In the genomic region with DNA sequence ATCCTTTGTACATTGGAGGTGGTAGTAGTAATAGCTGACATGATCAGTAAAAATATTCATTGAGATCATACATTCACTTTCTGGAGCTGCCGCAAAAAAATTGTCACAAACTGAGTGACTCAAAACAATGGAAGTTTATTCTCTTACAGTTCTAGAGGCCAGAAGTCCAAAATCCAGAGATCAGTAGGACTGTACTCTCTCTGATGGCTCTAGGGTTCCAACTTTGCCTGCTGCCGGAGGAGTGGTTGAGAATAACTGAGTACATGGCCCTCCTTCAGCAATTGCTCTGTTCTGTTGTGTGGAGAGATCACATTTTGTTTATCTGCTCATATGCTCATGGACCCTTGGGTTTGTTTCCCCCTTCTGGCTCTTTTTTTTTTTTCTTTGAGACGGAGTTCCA, we compare ENCODE assay signal across 28 cellular contexts.
"Had no signal": no experiment of that assay in that cellular context is flagged by ENCODE, and none has a peak within 500 bp of the region (broad histone marks: within the 10 kb centered on the region; RNA-seq: fewer than 3 reads in every experiment).

No MANE protein-coding gene starts in this region.

- H3K79me2 ChIP-seq: parathyroid adenoma had no signal

- H3K36me3 ChIP-seq: neural progenitor cell, ovary, suprapubic skin, thoracic aorta, thyroid gland, upper lobe of left lung had no signal

- DNase-seq: naive thymus-derived CD4-positive, alpha-beta T cell; natural killer cell; occipital lobe; ovary; posterior cingulate gyrus; psoas muscle; right cardiac atrium; stimulated activated CD4-positive, alpha-beta T cell treated with anti-CD3 and anti-CD28 coated beads, Interleukin-12 subunit alpha, Interleukin-12 subunit beta, amount 100 ng/mL, for 4 hours; stimulated activated CD4-positive, alpha-beta T cell treated with anti-CD3 and anti-CD28 coated beads, Interleukin-1b, Interleukin-23, amount 100 ng/mL, for 48 hours; stimulated activated CD4-positive, alpha-beta T cell treated with anti-CD3 and anti-CD28 coated beads, Interleukin-4, amount 100 ng/mL, for 1 hour; stimulated activated CD4-positive, alpha-beta T cell treated with anti-CD3 and anti-CD28 coated beads, Interleukin-4, amount 100 ng/mL, for 4 hours; stimulated activated CD8-positive, alpha-beta memory T cell treated with anti-CD3 and anti-CD28 coated beads, Interleukin-4, amount 100 ng/mL, for 48 hours; stimulated activated naive CD4-positive, alpha-beta T cell; stimulated activated naive CD8-positive, alpha-beta T cell treated with anti-CD3 and anti-CD28 coated beads, Interleukin-15, amount 100 ng/mL, for 72 hours; stimulated activated naive CD8-positive, alpha-beta T cell treated with anti-CD3 and anti-CD28 coated beads, Interleukin-15, Interleukin-2, amounts not matched to agents 100 U/mL and 50 U/mL, for 24 hours; substantia nigra; thyroid gland; trophoblast cell; upper lobe of left lung had no signal

- FAIRE-seq: urothelium cell line had no signal

- H3K4me2 ChIP-seq: neural progenitor cell had no signal

- H3K27ac ChIP-seq: neural progenitor cell, ovary, parathyroid adenoma, psoas muscle, skin epidermis, suprapubic skin, thoracic aorta, thyroid gland, tibial nerve, upper lobe of left lung had no signal

- H3K9me3 ChIP-seq: ovary, psoas muscle, suprapubic skin, thoracic aorta, thyroid gland, tibial nerve, upper lobe of left lung had no signal

- ATAC-seq: naive thymus-derived CD4-positive, alpha-beta T cell; natural killer cell; psoas muscle; right cardiac atrium; sciatic nerve; stimulated activated memory B cell treated with anti-CD40 and anti-IgM and Interleukin-4, amounts not matched to agents 10 μg/mL and 1 μg/mL and 100 μg/mL, for 72 hours; stimulated activated naive CD8-positive, alpha-beta T cell treated with anti-CD3 and anti-CD28 coated beads, Interleukin-15, amount 100 ng/mL, for 72 hours; stimulated activated naive CD8-positive, alpha-beta T cell treated with anti-CD3 and anti-CD28 coated beads, Interleukin-15, Interleukin-2, amounts not matched to agents 100 U/mL and 50 U/mL, for 24 hours had no signal

- H3K27me3 ChIP-seq: neural progenitor cell, ovary, suprapubic skin, thyroid gland, tibial nerve, upper lobe of left lung had no signal

- H3K4me3 ChIP-seq: neural progenitor cell, ovary, psoas muscle, skin epidermis, suprapubic skin, thoracic aorta, thyroid gland, tibial nerve, upper lobe of left lung had no signal

- H3K4me1 ChIP-seq: neural progenitor cell, parathyroid adenoma, psoas muscle, suprapubic skin, thyroid gland, tibial nerve, upper lobe of left lung had no signal

- H2AFZ ChIP-seq: neural progenitor cell, parathyroid adenoma had no signal

- H3K9ac ChIP-seq: neural progenitor cell, parathyroid adenoma had no signal
